In genomic region chr16:15398618-15399316, GRCh38 we compare ENCODE assay signal across 1 cellular context.
TF ChIP-seq lines count a peak whose summit lies in the region.

No MANE protein-coding gene starts in this region.

TF ChIP-seq in HepG2, 621 proteins besides CTCF, POLR2A, EP300 and RAD21 (continued from another document and continues in another):
- peak; percentile 41; the same call in 1 of the 2 replicates for TF ChIP-seq TEF (CRISPR knock-in tag; IDR thresholded peaks at IDR 0.05)
- 0 out of 2 replicates have a peak, but pooled peaks have one; percentile 56 for TF ChIP-seq ZBTB43 (CRISPR knock-in tag; conservative IDR thresholded peaks at IDR 0.05)
- TF ChIP-seq HOXA5 (CRISPR knock-in tag; IDR thresholded peaks at IDR 0.05) = peak; percentile 71; the same call in 1 of the 2 replicates
- peak; percentile 45; the same call in 1 of the 2 replicates for TF ChIP-seq PHF8 (CRISPR knock-in tag; IDR thresholded peaks at IDR 0.05)
- peak; percentile 87; the same call in 1 of the 2 replicates for TF ChIP-seq SMARCC2 (IDR thresholded peaks at IDR 0.05)
- no peak for TF ChIP-seq ZNF576 (CRISPR knock-in tag; IDR thresholded peaks at IDR 0.05)
- peak; percentile 95 for TF ChIP-seq RARA (CRISPR knock-in tag; IDR thresholded peaks at IDR 0.05)
- TF ChIP-seq ZFP36L1 (CRISPR knock-in tag; IDR thresholded peaks at IDR 0.05) = no peak; the same call in 1 of the 2 replicates
- TF ChIP-seq ZNF550 (CRISPR knock-in tag; IDR thresholded peaks at IDR 0.05; ENCODE audit: borderline replicate concordance) = no peak
- TF ChIP-seq KAT2B (IDR thresholded peaks at IDR 0.05; ENCODE audit: borderline replicate concordance, low read depth, low read length) = no peak
- no peak for TF ChIP-seq ZNF878 (CRISPR knock-in tag; IDR thresholded peaks at IDR 0.05)
- no peak for TF ChIP-seq BHLHE40 (IDR thresholded peaks at IDR 0.05; ENCODE audit: low read length)
- TF ChIP-seq ZNF274 (CRISPR knock-in tag; IDR thresholded peaks at IDR 0.05) = peak; percentile 66; the same call in 1 of the 2 replicates
- peak; percentile 65; the same call in 1 of the 2 replicates for TF ChIP-seq ZNF710 (CRISPR knock-in tag; IDR thresholded peaks at IDR 0.05; ENCODE audit: borderline replicate concordance)
- TF ChIP-seq ZNF775 (CRISPR knock-in tag; IDR thresholded peaks at IDR 0.05; ENCODE audit: borderline replicate concordance) = peak; percentile 20; the same call in 1 of the 2 replicates
- TF ChIP-seq ZBTB10 (CRISPR knock-in tag; IDR thresholded peaks at IDR 0.05; ENCODE audit: borderline replicate concordance) = peak; percentile 69; the same call in 1 of the 2 replicates
- TF ChIP-seq ZNF639 (CRISPR knock-in tag; conservative IDR thresholded peaks at IDR 0.05) = no peak; the same call in 1 of the 2 replicates
- 0 out of 2 replicates have a peak, but pooled peaks have one; percentile 26 for TF ChIP-seq RNF219 (CRISPR knock-in tag; IDR thresholded peaks at IDR 0.05)
- TF ChIP-seq TP53 (CRISPR knock-in tag; conservative IDR thresholded peaks at IDR 0.05) = no peak
- TF ChIP-seq EHMT2 (IDR thresholded peaks at IDR 0.05; ENCODE audit: borderline replicate concordance, low read depth, low read length) = peak; percentile 27; the same call in 1 of the 2 replicates
- no peak for TF ChIP-seq MAF1 (CRISPR knock-in tag; IDR thresholded peaks at IDR 0.05; ENCODE audit: borderline replicate concordance)
- peak; percentile 91 for TF ChIP-seq SAP130 (CRISPR knock-in tag; IDR thresholded peaks at IDR 0.05; ENCODE audit: low read depth)
- 0 out of 4 replicates have a peak, but pooled peaks of 1 of the 2 experiments have one; percentile 1 for TF ChIP-seq MAFK (conservative IDR thresholded peaks at IDR 0.05 in 1 of 2, IDR thresholded peaks at IDR 0.05 in 1 of 2; ENCODE audit: low read length in 2 of 2)
- peak; percentile 67; the same call in 1 of the 2 replicates for TF ChIP-seq ZSCAN9 (CRISPR knock-in tag; IDR thresholded peaks at IDR 0.05; ENCODE audit: borderline replicate concordance)
- peak; percentile 69 for TF ChIP-seq MLX (CRISPR knock-in tag; IDR thresholded peaks at IDR 0.05)
- TF ChIP-seq RFXANK (CRISPR knock-in tag; IDR thresholded peaks at IDR 0.05) = no peak
- TF ChIP-seq TRAFD1 (CRISPR knock-in tag; IDR thresholded peaks at IDR 0.05; ENCODE audit: borderline replicate concordance) = 0 out of 2 replicates have a peak, but pooled peaks have one; percentile 80
- peak; percentile 97 for TF ChIP-seq ZNF460 (CRISPR knock-in tag; IDR thresholded peaks at IDR 0.05; ENCODE audit: borderline replicate concordance)
- no peak for TF ChIP-seq JDP2 (CRISPR knock-in tag; IDR thresholded peaks at IDR 0.05; ENCODE audit: borderline replicate concordance)
- TF ChIP-seq AKAP8 (CRISPR knock-in tag; IDR thresholded peaks at IDR 0.05) = peak; percentile 46; the same call in 1 of the 2 replicates
- TF ChIP-seq PRDM10 (CRISPR knock-in tag; IDR thresholded peaks at IDR 0.05; ENCODE audit: low read depth) = 0 out of 2 replicates have a peak, but pooled peaks have one; percentile 18
- TF ChIP-seq ZNF772 (CRISPR knock-in tag; IDR thresholded peaks at IDR 0.05) = no peak; the same call in 1 of the 2 replicates
- peak; percentile 82 for TF ChIP-seq ISL2 (CRISPR knock-in tag; IDR thresholded peaks at IDR 0.05)
- TF ChIP-seq ZNF619 (CRISPR knock-in tag; IDR thresholded peaks at IDR 0.05) = 0 out of 2 replicates have a peak, but pooled peaks have one; percentile 75
- TF ChIP-seq ZNF713 (CRISPR knock-in tag; IDR thresholded peaks at IDR 0.05) = no peak
- TF ChIP-seq YEATS4 (CRISPR knock-in tag; IDR thresholded peaks at IDR 0.05; ENCODE audit: borderline replicate concordance) = peak; percentile 20; the same call in 1 of the 2 replicates
- no peak; the same call in 1 of the 2 replicates for TF ChIP-seq ZBTB46 (CRISPR knock-in tag; IDR thresholded peaks at IDR 0.05; ENCODE audit: borderline replicate concordance)
- peak; percentile 94 for TF ChIP-seq ZNF136 (CRISPR knock-in tag; IDR thresholded peaks at IDR 0.05; ENCODE audit: low read depth)
